Comparison of ENCODE assay signal across 8 cellular contexts in genomic region chr1:23167353-23168078, GRCh38. TPM values are rescaled to one million over a fixed set of nuclear protein-coding genes. Genes with fewer than 3 reads are reported as not detected.
DNase-seq lines count a peak whose midpoint lies in the region; ATAC-seq and TF ChIP-seq lines count a peak whose summit lies in the region.

No MANE protein-coding gene starts in this region.

- H3K4me3 Mint-ChIP-seq in endodermal cell (peak overlapping the region; percentile 92), mesothelial cell of epicardium (peak overlapping the region; percentile 99)

- H3K4me2 ChIP-seq in MM.1S (ENCODE audit: low read depth, low read length) = peak overlapping the region; percentile 91

- H3K27ac ChIP-seq in MM.1S (ENCODE audit: low read length) (no peak overlapping the region), endodermal cell (ENCODE audit: low read depth, low read length) (peak overlapping the region; percentile 93), suprapubic skin (peak overlapping the region; percentile 95)

- H3K9me2 ChIP-seq in MM.1S (replicated peaks; ENCODE audit: insufficient read depth, low read length) = no peaks in the 10 kb centered on the region

- no peaks in the 10 kb centered on the region for H3K9me3 Mint-ChIP-seq in endodermal cell
- no peaks in the 10 kb centered on the region for H3K9me3 Mint-ChIP-seq in mesothelial cell of epicardium

- H3K27me3 ChIP-seq in MM.1S (replicated peaks; ENCODE audit: insufficient read depth, low read length) = no peaks in the 10 kb centered on the region
- no peaks in the 10 kb centered on the region for H3K27me3 ChIP-seq in endodermal cell (ENCODE audit: control insufficient read depth, insufficient read depth, low read length, poor library complexity, severe bottlenecking)
- H3K27me3 ChIP-seq in suprapubic skin = no peaks in the 10 kb centered on the region

- H3K4me3 ChIP-seq in MM.1S (ENCODE audit: low read length) (peak overlapping the region; percentile 92), endodermal cell (ENCODE audit: low read length) (peak overlapping the region; percentile 95), suprapubic skin (peak overlapping the region; percentile 73)

- no peaks in the 10 kb centered on the region for H3F3A ChIP-seq in MM.1S (ENCODE audit: insufficient read depth, low read length)

- H3K36me3 ChIP-seq in MM.1S (replicated peaks; ENCODE audit: insufficient read depth, low read length) (no peaks in the 10 kb centered on the region), endodermal cell (ENCODE audit: control insufficient read depth, insufficient read depth, low read length) (peaks cover 8% of the 10 kb centered on the region), suprapubic skin (no peaks in the 10 kb centered on the region)

- peak overlapping the region; percentile 80; the same call in 1 of the 2 replicates for H2AFZ ChIP-seq in MM.1S (ENCODE audit: low read length)

- peak overlapping the region; percentile 90 for H3K27ac Mint-ChIP-seq in endodermal cell
- peak overlapping the region; percentile 94 for H3K27ac Mint-ChIP-seq in mesothelial cell of epicardium

- H3K4me1 ChIP-seq in MM.1S (ENCODE audit: low read length) (no peaks in the 10 kb centered on the region), endodermal cell (ENCODE audit: control insufficient read depth, insufficient read depth, low read length) (no peaks in the 10 kb centered on the region), suprapubic skin (peaks cover 49% of the 10 kb centered on the region)

- WGBS in endodermal cell (ENCODE audit: insufficient coverage in 1 of 2, insufficient read length in 1 of 2), 2 experiments = 0% methylated on average over 18 to 45 of the region's 45 CpGs
- WGBS in suprapubic skin = 4% methylated on average over 22 of the region's 45 CpGs

- H3K79me2 ChIP-seq in MM.1S (ENCODE audit: low read length) = peaks cover 18% of the 10 kb centered on the region

- H3K27me3 Mint-ChIP-seq in endodermal cell (ENCODE audit: insufficient read depth) (peaks cover 5% of the 10 kb centered on the region), mesothelial cell of epicardium (ENCODE audit: low read depth) (no peaks in the 10 kb centered on the region)

- no peak for TF ChIP-seq CTCF in MM.1S (IDR thresholded peaks at IDR 0.05; ENCODE audit: low read length)
- TF ChIP-seq CTCF in endodermal cell (conservative IDR thresholded peaks at IDR 0.05) = no peak
- no peak for TF ChIP-seq CTCF in mesothelial cell of epicardium (IDR thresholded peaks at IDR 0.05; ENCODE audit: unreplicated experiment)
- TF ChIP-seq CTCF in suprapubic skin (IDR thresholded peaks at IDR 0.05) = no peak

- H3K9ac ChIP-seq in MM.1S (ENCODE audit: low read length) (peak overlapping the region; percentile 31; the same call in 1 of the 2 replicates), endodermal cell (ENCODE audit: extremely low read depth, low read length, poor library complexity, severe bottlenecking) (peak overlapping the region; percentile 94)

- H3K36me3 Mint-ChIP-seq in endodermal cell (ENCODE audit: low read depth) (peaks cover 2% of the 10 kb centered on the region), mesothelial cell of epicardium (no peaks in the 10 kb centered on the region)

- no peak for TF ChIP-seq EP300 in suprapubic skin (IDR thresholded peaks at IDR 0.05)

- peak; percentile 39 for DNase-seq in NCI-H146 (lab: John Stamatoyannopoulos, UW)
- no peak for DNase-seq in NCI-H146 treated with DMSO at 0.1 percent for 48 hours (lab: John Stamatoyannopoulos, UW; ENCODE audit: unreplicated experiment)
- no peak for DNase-seq in MM.1S
- DNase-seq in activated CD8-positive, alpha-beta memory T cell treated with anti-CD3 and anti-CD28 coated beads, Interleukin-2, amount 50 U/mL, for 4 hours = peak; percentile 24
- DNase-seq in endodermal cell = peak; percentile 84
- peak; percentile 54 to 72 for DNase-seq in mesothelial cell of epicardium (ENCODE audit: low spot score in 2 of 2, unreplicated experiment in 2 of 2)
- DNase-seq in suprapubic skin (ENCODE audit: low spot score in 2 of 2) = peak; percentile 66 to 81

- H3K9me3 ChIP-seq in MM.1S (replicated peaks; ENCODE audit: insufficient read depth, low read length) = no peaks in the 10 kb centered on the region
- H3K9me3 ChIP-seq in endodermal cell (ENCODE audit: control insufficient read depth, low read length) = no peaks in the 10 kb centered on the region
- no peaks in the 10 kb centered on the region for H3K9me3 ChIP-seq in suprapubic skin

- H4K20me1 ChIP-seq in MM.1S (ENCODE audit: insufficient read depth, low read length) = no peaks in the 10 kb centered on the region

- H3K4me1 Mint-ChIP-seq in endodermal cell (peaks cover 10% of the 10 kb centered on the region), mesothelial cell of epicardium (peaks cover 33% of the 10 kb centered on the region)

- ATAC-seq in HG03469 (IDR thresholded peaks at IDR 0.05; ENCODE audit: unreplicated experiment) = no peak

- TF ChIP-seq POLR2A in suprapubic skin (IDR thresholded peaks at IDR 0.05) = no peak

RNA-seq across cellular contexts. Expression of gene LUZP1, which starts 1.1 kb away (rescaled TPM):
- total RNA-seq in endodermal cell (10 to 100 TPM; 43.5 to 49.4 TPM), mesothelial cell of epicardium (67.6 to 71.9 TPM (median 69.4 TPM) in 3 replicates), suprapubic skin (10 to 100 TPM; 20.8 to 25.7 (median 22.9) TPM)
- polyA plus RNA-seq in endodermal cell (2013, experiment 1 of 2) = 19.1 TPM
- 23.1 TPM for polyA plus RNA-seq in endodermal cell (2013, experiment 2 of 2)

RNA-seq across cellular contexts. Expression of gene HTR1D, which starts 49.8 kb away (rescaled TPM):
- 1 to 10 TPM; 2.9 to 4.1 TPM for total RNA-seq in endodermal cell
- 1.1 TPM for polyA plus RNA-seq in endodermal cell (2013, experiment 1 of 2)
- polyA plus RNA-seq in endodermal cell (2013, experiment 2 of 2) = 1.1 TPM
- 0.09 to 0.18 TPM in 2 of 3 replicates, not detected in the other for total RNA-seq in mesothelial cell of epicardium
- not detected for total RNA-seq in suprapubic skin

Comparison
In these comparisons a context has a peak if more than half of its experiments do, and no peak if none do; other contexts are left out.
1. DNase-seq: peak in NCI-H146 (single experiment), activated CD8-positive, alpha-beta memory T cell treated with anti-CD3 and anti-CD28 coated beads, Interleukin-2, amount 50 U/mL, for 4 hours (single experiment), endodermal cell (single experiment), mesothelial cell of epicardium (2 of 2) and suprapubic skin (2 of 2); none in NCI-H146 treated with DMSO at 0.1 percent for 48 hours (single experiment) and MM.1S (single experiment).
2. Peak in every context shown above with its lines, with median percentiles within 50 percentile points of each other: H3K4me3 ChIP-seq.